Comparison of ENCODE assay signal across 24 cellular contexts in genomic region chr3:30895329-30895728, GRCh38. TPM values are rescaled to one million over a fixed set of nuclear protein-coding genes. Genes with fewer than 3 reads are reported as not detected.
DNase-seq lines count a peak whose midpoint lies in the region; ATAC-seq and TF ChIP-seq lines count a peak whose summit lies in the region.
"Had no signal": no experiment of that assay in that cellular context is flagged by ENCODE, and none has a peak within 500 bp of the region (broad histone marks: within the 10 kb centered on the region; RNA-seq: fewer than 3 reads in every experiment).

No MANE protein-coding gene starts in this region.

- POLR2A ChIA-PET in PC-3 (lab: Charles Lee; ENCODE audit: unreplicated experiment): no interaction called here
- POLR2A ChIA-PET in CD8-positive, alpha-beta memory T cell (lab: Charles Lee): no interaction called here

- ATAC-seq in PC-3: no peak
- ATAC-seq in gastrocnemius medialis: no peak
- ATAC-seq: T-helper 17 cell had no signal

- in situ Hi-C loops in GM23248 (cut with MboI): no loop called here
- in situ Hi-C loops in gastrocnemius medialis (cut with MboI; ENCODE audit: low sequenced_read_pairs in 4 of 4): no loop called here

- H3K36me3 ChIP-seq in GM23248 (ENCODE audit: low read depth): no peaks in the 10 kb centered on the region
- H3K36me3 ChIP-seq in PC-3 (ENCODE audit: low read depth, low read length): no peaks in the 10 kb centered on the region
- H3K36me3 ChIP-seq in gastrocnemius medialis: no peaks in the 10 kb centered on the region
- H3K36me3 ChIP-seq in CD8-positive, alpha-beta memory T cell (ENCODE audit: insufficient read depth, low read length): no peaks in the 10 kb centered on the region
- H3K36me3 ChIP-seq: right lobe of liver, SJSA1, thyroid gland had no signal

- H3K4me3 ChIP-seq in GM23248: peak overlapping the region; percentile 78; the same call in 1 of the 2 replicates
- no peak overlapping the region for H3K4me3 ChIP-seq in PC-3 (ENCODE audit: low read length)
- H3K4me3 ChIP-seq in gastrocnemius medialis: peak overlapping the region in 2 of 4 donors; percentile 81 to 87
- H3K4me3 ChIP-seq in CD8-positive, alpha-beta memory T cell (ENCODE audit: low read length): no peak overlapping the region

- no peak overlapping the region for H3K27ac Mint-ChIP-seq in CD8-positive, alpha-beta memory T cell
- H3K27ac Mint-ChIP-seq: activated CD8-positive, alpha-beta memory T cell treated with anti-CD3 and anti-CD28 coated beads, Interleukin-2, amount 10 ng/mL, durations not matched to agents 7 days and 5 days; activated naive CD4-positive, alpha-beta T cell treated with anti-CD3 and anti-CD28 coated beads, Interleukin-2, amount 50 U/mL, for 72 hours; CD4-positive, alpha-beta memory T cell; H9; stimulated activated naive CD8-positive, alpha-beta T cell treated with anti-CD3 and anti-CD28 coated beads, Interleukin-15, Interleukin-2, amounts not matched to agents 100 ng/mL and 50 ng/mL, for 24 hours; T-helper 17 cell had no signal

- H3K4me2 ChIP-seq in GM23248 (ENCODE audit: unreplicated experiment) (no peak overlapping the region), PC-3 (ENCODE audit: low read length) (peak overlapping the region; percentile 90; the same call in 1 of the 2 replicates)

- H3K4me3 Mint-ChIP-seq in CD8-positive, alpha-beta memory T cell: peak overlapping the region in 3 of 7 donors; percentile 5 to 60 (median 43)

- peaks cover 13 to 16% (median 15%) of the 10 kb centered on the region in 3 donors for H3K4me1 Mint-ChIP-seq in CD8-positive, alpha-beta memory T cell

- H3K9ac ChIP-seq in GM23248: no peak overlapping the region
- no peak overlapping the region for H3K9ac ChIP-seq in PC-3 (ENCODE audit: low read length)

- H3K9me2 ChIP-seq in GM23248 (ENCODE audit: insufficient read depth): no peaks in the 10 kb centered on the region
- no peaks in the 10 kb centered on the region for H3K9me2 ChIP-seq in PC-3 (replicated peaks; ENCODE audit: low read length)

- H3K9me3 Mint-ChIP-seq in CD8-positive, alpha-beta memory T cell: peaks cover 0 to 2% (median 0%) of the 10 kb centered on the region in 5 donors
- H3K9me3 Mint-ChIP-seq: activated naive CD4-positive, alpha-beta T cell treated with anti-CD3 and anti-CD28 coated beads, Interleukin-2, amount 50 U/mL, for 72 hours; H9; stimulated activated naive CD8-positive, alpha-beta T cell treated with anti-CD3 and anti-CD28 coated beads, Interleukin-15, Interleukin-2, amounts not matched to agents 100 ng/mL and 50 ng/mL, for 24 hours had no signal

- TF ChIP-seq CTCF in PC-3 (conservative IDR thresholded peaks at IDR 0.05; ENCODE audit: low read depth, low read length): no peak
- TF ChIP-seq CTCF in gastrocnemius medialis (IDR thresholded peaks at IDR 0.05 in 4 of 5, conservative IDR thresholded peaks at IDR 0.05 in 1 of 5): no peak

- DNase-seq in GM23248: no peak
- no peak for DNase-seq in PC-3
- DNase-seq in left kidney (ENCODE audit: low read depth, low spot score): peak; percentile 9
- DNase-seq in gastrocnemius medialis: no peak
- no peak for DNase-seq in CD8-positive, alpha-beta memory T cell
- DNase-seq in SW480 (ENCODE audit: low spot score): no peak
- DNase-seq in NCI-H2107 treated with DMSO at 0.1 percent for 48 hours (lab: John Stamatoyannopoulos, UW; ENCODE audit: unreplicated experiment): no peak
- DNase-seq: activated CD4-positive, alpha-beta T cell treated with anti-CD3 and anti-CD28 coated beads for 48 hours; activated CD8-positive, alpha-beta memory T cell treated with anti-CD3 and anti-CD28 coated beads, Interleukin-2, amount 10 ng/mL, durations not matched to agents 7 days and 5 days; CD4-positive, alpha-beta memory T cell; cerebellar nuclear complex; DMS153; left cardiac atrium; NCI-H1694; stimulated activated CD4-positive, alpha-beta T cell treated with anti-CD3 and anti-CD28 coated beads, Interleukin-15, amount 100 ng/mL, for 24 hours; T-helper 17 cell had no signal

- H3K27me3 Mint-ChIP-seq in CD8-positive, alpha-beta memory T cell: peaks cover 29 to 46% of the 10 kb centered on the region in 2 donors

- H3F3A ChIP-seq in GM23248 (ENCODE audit: insufficient read depth): no peaks in the 10 kb centered on the region
- H3F3A ChIP-seq in PC-3 (ENCODE audit: low read length, unreplicated experiment): no peaks in the 10 kb centered on the region

- intact Hi-C loops in PC-3 (cut with micrococcal nuclease): no loop called here
- intact Hi-C loops in gastrocnemius medialis (cut with DNase I; ENCODE audit: low total_unique reads): loop anchor here (5.0 kb wide), 1 partner anchor 172 kb away; no protein-coding TSS in a partner anchor

- no peaks in the 10 kb centered on the region for H3K79me2 ChIP-seq in GM23248 (ENCODE audit: insufficient read depth)
- H3K79me2 ChIP-seq in PC-3 (ENCODE audit: low read length): no peaks in the 10 kb centered on the region

- H3K27me3 ChIP-seq in GM23248 (replicated peaks; ENCODE audit: insufficient read depth): 0 out of 2 replicates have a peak, but pooled peaks cover 9% of the 10 kb centered on the region
- H3K27me3 ChIP-seq in PC-3 (ENCODE audit: low read length): peaks cover 14% of the 10 kb centered on the region
- H3K27me3 ChIP-seq in gastrocnemius medialis: no peaks in the 10 kb centered on the region
- peaks cover 7% of the 10 kb centered on the region for H3K27me3 ChIP-seq in CD8-positive, alpha-beta memory T cell (ENCODE audit: insufficient read depth, low read length, poor library complexity, severe bottlenecking)
- H3K27me3 ChIP-seq: right lobe of liver, thyroid gland had no signal

- H4K20me1 ChIP-seq in GM23248 (ENCODE audit: insufficient read depth) (no peaks in the 10 kb centered on the region), PC-3 (ENCODE audit: low read length) (no peaks in the 10 kb centered on the region)

- H3K9me3 ChIP-seq in GM23248 (ENCODE audit: low read depth) (no peaks in the 10 kb centered on the region), PC-3 (ENCODE audit: low read length) (no peaks in the 10 kb centered on the region), gastrocnemius medialis (no peaks in the 10 kb centered on the region)
- H3K9me3 ChIP-seq in CD8-positive, alpha-beta memory T cell (ENCODE audit: low read length): no peaks in the 10 kb centered on the region
- H3K9me3 ChIP-seq: right lobe of liver, SJSA1, thyroid gland had no signal

- no peak overlapping the region for H3K27ac ChIP-seq in GM23248
- no peak overlapping the region for H3K27ac ChIP-seq in PC-3 (ENCODE audit: low read length)
- peak overlapping the region; percentile 80 to 88 (median 84) for H3K27ac ChIP-seq in gastrocnemius medialis
- no peak overlapping the region for H3K27ac ChIP-seq in CD8-positive, alpha-beta memory T cell (ENCODE audit: low read depth, low read length)
- H3K27ac ChIP-seq: dorsolateral prefrontal cortex, right lobe of liver, SJSA1, thyroid gland had no signal

- no peaks in the 10 kb centered on the region for H3K4me1 ChIP-seq in GM23248 (ENCODE audit: insufficient read depth)
- H3K4me1 ChIP-seq in PC-3 (ENCODE audit: insufficient read depth, low read length): peaks cover 5% of the 10 kb centered on the region; the same call in 1 of the 2 replicates
- H3K4me1 ChIP-seq in gastrocnemius medialis: peaks cover 8 to 12% of the 10 kb centered on the region in 2 donors
- peaks cover 5% of the 10 kb centered on the region for H3K4me1 ChIP-seq in CD8-positive, alpha-beta memory T cell (ENCODE audit: insufficient read depth, low read length)
- H3K4me1 ChIP-seq: right lobe of liver, thyroid gland had no signal

- CTCF ChIA-PET in PC-3 (lab: Charles Lee): interaction anchor here (0.5 kb wide), 1 partner anchor 237 kb away, joined by 4 read pairs; no protein-coding TSS in a partner anchor
- CTCF ChIA-PET in CD8-positive, alpha-beta memory T cell (lab: Charles Lee): no interaction called here

- no peak overlapping the region for H2AFZ ChIP-seq in GM23248
- no peak overlapping the region for H2AFZ ChIP-seq in PC-3 (ENCODE audit: low read length)

- BruUV-seq in PC-3 (replicated peaks; lab: Mats Ljungman, UMichigan): no TSS peak

- WGBS in GM23248 (ENCODE audit: low coverage in 1 of 2, low lambda C conversion rate in 2 of 2, missing lambda C conversion rate in 2 of 2), 2 experiments: 88 to 95% methylated on average over 5 of the region's 5 CpGs

- no peak for TF ChIP-seq POLR2A in gastrocnemius medialis (IDR thresholded peaks at IDR 0.05)

- H3K36me3 Mint-ChIP-seq in CD8-positive, alpha-beta memory T cell: no peaks in the 10 kb centered on the region
- H3K36me3 Mint-ChIP-seq: activated CD8-positive, alpha-beta memory T cell treated with anti-CD3 and anti-CD28 coated beads, Interleukin-2, amount 10 ng/mL, durations not matched to agents 7 days and 5 days; CD4-positive, alpha-beta memory T cell had no signal

RNA-seq across cellular contexts. Expression of gene GADL1, which starts 0.9 kb away (rescaled TPM):
- total RNA-seq in GM23248 (2014; rRNA removed; shearing (Covaris generic)): 0.13 TPM in 1 of 2 replicates, not detected in the other
- polyA plus RNA-seq in GM23248 (2016; fragmentation: Nextera tagmentation; extraction: Ambion mirVana): not detected in 2 replicates
- total RNA-seq in PC-3 (2014; rRNA removed) (not detected in 2 replicates), gastrocnemius medialis (under 1 TPM; 0.13 to 0.55 (median 0.42) TPM)
- not detected for total RNA-seq in CD8-positive, alpha-beta memory T cell
- polyA plus RNA-seq in CD8-positive, alpha-beta memory T cell: not detected
- total RNA-seq: activated CD8-positive, alpha-beta memory T cell treated with anti-CD3 and anti-CD28 coated beads, Interleukin-2, amount 10 ng/mL, durations not matched to agents 7 days and 5 days; activated naive CD4-positive, alpha-beta T cell treated with anti-CD3 and anti-CD28 coated beads, Interleukin-2, amount 50 U/mL, for 72 hours; CD4-positive, alpha-beta memory T cell; endothelial cell of umbilical vein; left cardiac atrium; right lobe of liver; T-helper 17 cell; thyroid gland had no signal
- polyA plus RNA-seq: CD4-positive, alpha-beta memory T cell; endothelial cell of umbilical vein had no signal

Comparison
In these comparisons a context has a peak if more than half of its experiments do, and no peak if none do; other contexts are left out.
1. H3K27ac ChIP-seq: peak in gastrocnemius medialis (4 of 4); none in GM23248 (single experiment), PC-3 (single experiment) and CD8-positive, alpha-beta memory T cell (single experiment).